Comparison of ENCODE assay signal across 8 cellular contexts in genomic region chr22:43956383-43956782, GRCh38. TPM values are rescaled to one million over a fixed set of nuclear protein-coding genes. Genes with fewer than 3 reads are reported as not detected.
DNase-seq lines count a peak whose midpoint lies in the region; ATAC-seq and TF ChIP-seq lines count a peak whose summit lies in the region.

No MANE protein-coding gene starts in this region.

- H3K4me1 ChIP-seq in RWPE2 (ENCODE audit: insufficient read depth, poor library complexity, severe bottlenecking) (peaks cover 13% of the 10 kb centered on the region), esophagus squamous epithelium (peaks cover 10 to 38% (median 21%) of the 10 kb centered on the region in 3 donors), rectal smooth muscle tissue (ENCODE audit: control insufficient read depth, insufficient read depth, low read length) (peaks cover 5% of the 10 kb centered on the region), aorta (ENCODE audit: control insufficient read depth in 1 of 2, insufficient read depth in 2 of 2, low read length in 2 of 2) (peaks cover 0 to 3% of the 10 kb centered on the region in 2 donors)

- DNase-seq in GM12864 (ENCODE audit: low read depth) (no peak), RWPE2 (ENCODE audit: low spot score) (no peak), esophagus squamous epithelium (lab: John Stamatoyannopoulos, UW) (no peak), UCSD-AML1 (lab: John Stamatoyannopoulos, UW; ENCODE audit: unreplicated experiment) (no peak), activated gamma-delta T cell treated with Interleukin-2 at 50 U/mL for 16 hours (no peak), aorta (no peak)

- intact Hi-C loops in esophagus squamous epithelium (cut with DNase I) (no loop called here), aorta (cut with DNase I) (loop anchor here (10.0 kb wide), 2 partner anchors 58 to 142 kb away; partner anchors contain the start of gene EFCAB6 (in 1 of the 2))

- no peak overlapping the region for H3K9ac ChIP-seq in rectal smooth muscle tissue (ENCODE audit: low read length)

- no peaks in the 10 kb centered on the region for H3K9me3 ChIP-seq in RWPE2 (ENCODE audit: severe bottlenecking)
- no peaks in the 10 kb centered on the region for H3K9me3 ChIP-seq in esophagus squamous epithelium
- no peaks in the 10 kb centered on the region for H3K9me3 ChIP-seq in aorta (ENCODE audit: control insufficient read depth, low read length)

- 0 out of 2 replicates have a peak, but pooled peaks cover 9% of the 10 kb centered on the region for H3K36me3 ChIP-seq in RWPE2 (ENCODE audit: low read depth)
- peaks cover 0 to 5% (median 0%) of the 10 kb centered on the region in 3 donors for H3K36me3 ChIP-seq in esophagus squamous epithelium
- H3K36me3 ChIP-seq in rectal smooth muscle tissue (ENCODE audit: control insufficient read depth, insufficient read depth, low read length): no peaks in the 10 kb centered on the region
- H3K36me3 ChIP-seq in aorta (ENCODE audit: control insufficient read depth in 1 of 2, insufficient read depth in 2 of 2, low read length in 1 of 2): no peaks in the 10 kb centered on the region

- peak overlapping the region; percentile 60 for H3K27ac ChIP-seq in RWPE2 (ENCODE audit: poor library complexity, severe bottlenecking)
- peak overlapping the region in 3 of 4 donors; percentile 87 to 88 (median 87) for H3K27ac ChIP-seq in esophagus squamous epithelium
- no peak overlapping the region for H3K27ac ChIP-seq in rectal smooth muscle tissue (ENCODE audit: low read depth, low read length)
- no peak overlapping the region for H3K27ac ChIP-seq in aorta (ENCODE audit: low read depth in 1 of 2, low read length in 2 of 2)

- H3K27me3 ChIP-seq in RWPE2 (ENCODE audit: insufficient read depth, poor library complexity, severe bottlenecking) (no peaks in the 10 kb centered on the region), esophagus squamous epithelium (no peaks in the 10 kb centered on the region), rectal smooth muscle tissue (ENCODE audit: control insufficient read depth, insufficient read depth, low read length) (peaks cover 2% of the 10 kb centered on the region), aorta (ENCODE audit: control insufficient read depth in 1 of 2, insufficient read depth in 2 of 2, low read length in 1 of 2) (no peaks in the 10 kb centered on the region)

- ATAC-seq in RWPE2 (ENCODE audit: low read depth) (no peak), GM18873 (IDR thresholded peaks at IDR 0.05; ENCODE audit: low FRiP score, unreplicated experiment) (no peak), aorta (ENCODE audit: low FRiP score) (no peak)

- no peak for TF ChIP-seq CTCF in GM12864 (IDR thresholded peaks at IDR 0.05; ENCODE audit: low read depth, low read length, missing control alignments)
- no peak for TF ChIP-seq CTCF in RWPE2 (IDR thresholded peaks at IDR 0.05; ENCODE audit: poor library complexity, severe bottlenecking)
- TF ChIP-seq CTCF in esophagus squamous epithelium (IDR thresholded peaks at IDR 0.05): no peak

- H3K4me3 ChIP-seq in GM12864 (ENCODE audit: low read depth, low read length): peak overlapping the region; percentile 81
- peak overlapping the region; percentile 80 for H3K4me3 ChIP-seq in RWPE2 (ENCODE audit: severe bottlenecking)
- peak overlapping the region in 3 of 4 donors; percentile 80 to 86 (median 83) for H3K4me3 ChIP-seq in esophagus squamous epithelium
- peak overlapping the region; percentile 96 for H3K4me3 ChIP-seq in rectal smooth muscle tissue (ENCODE audit: low read length)
- H3K4me3 ChIP-seq in aorta (ENCODE audit: low read length in 2 of 2): peak overlapping the region in 1 of 2 donors; percentile 70

- no peak for TF ChIP-seq POLR2A in esophagus squamous epithelium (IDR thresholded peaks at IDR 0.05)

- WGBS in esophagus squamous epithelium, 2 donors: 60 to 75% methylated on average over 8 of the region's 8 CpGs
- WGBS in aorta, 2 donors: 84 to 85% methylated on average over 8 of the region's 8 CpGs

RNA-seq across cellular contexts. Expression of gene SAMM50, which starts 1.1 kb away (rescaled TPM):
- total RNA-seq in esophagus squamous epithelium (10 to 100 TPM; 24.4 to 45.5 (median 34.3) TPM), aorta (10 to 100 TPM; 20.9 to 29.5 TPM)
- polyA plus RNA-seq in aorta: 10 to 100 TPM; 29.2 to 29.7 TPM

RNA-seq across cellular contexts. Expression of gene PNPLA3, which starts 32.8 kb away (rescaled TPM):
- total RNA-seq in esophagus squamous epithelium (1 to 10 TPM in 1 of 4 donors, under 1 TPM in 2, not detected in 1; 0.76 to 1.7 (median 0.92) TPM), aorta (1 to 10 TPM in 1 of 2 donors, not detected in 1; 1.3 TPM)
- polyA plus RNA-seq in aorta: not detected

Comparison
In these comparisons a context has a peak if more than half of its experiments do, and no peak if none do; other contexts are left out.
1. H3K27ac ChIP-seq: peak in RWPE2 (single experiment) and esophagus squamous epithelium (3 of 4); none in rectal smooth muscle tissue (single experiment) and aorta (0 of 2).